In the genomic region with DNA sequence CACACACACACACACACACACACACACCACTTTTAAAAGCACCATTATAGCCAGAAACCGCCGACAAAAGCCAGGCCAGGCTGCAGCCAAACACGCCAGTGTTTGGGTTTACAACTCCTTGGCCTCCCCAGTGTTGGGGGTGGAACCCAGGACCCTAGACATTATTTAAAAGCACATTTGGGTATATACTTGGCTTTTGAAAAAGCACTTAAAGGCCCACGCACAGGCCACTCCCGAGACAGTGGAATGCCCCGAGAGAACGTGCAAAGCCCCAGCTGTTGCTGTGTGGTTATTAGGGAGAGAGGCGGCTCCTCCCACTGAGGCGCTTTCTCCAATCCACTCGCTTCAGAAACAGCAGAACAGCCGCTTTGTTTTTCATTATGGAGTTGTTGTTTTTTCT, we compare ENCODE assay signal across 9 cellular contexts. TPM values are rescaled to one million over a fixed set of nuclear protein-coding genes. Genes with fewer than 3 reads are reported as not detected.
DNase-seq lines count a peak whose midpoint lies in the region; ATAC-seq and TF ChIP-seq lines count a peak whose summit lies in the region.
"Had no signal": no experiment of that assay in that cellular context is flagged by ENCODE, and none has a peak within 500 bp of the region (broad histone marks: within the 10 kb centered on the region; RNA-seq: fewer than 3 reads in every experiment).

No MANE protein-coding gene starts in this region.

- DNase-seq in GM03348 (ENCODE audit: low spot score): peak; percentile 94
- peak; percentile 57 to 73 for DNase-seq in cardiac fibroblast (ENCODE audit: low read depth in 2 of 2)
- DNase-seq in iPS-NIHi11 (ENCODE audit: low spot score): peak; percentile 24
- peak; percentile 30 for DNase-seq in skeletal muscle cell (ENCODE audit: low read depth)
- no peak for DNase-seq in left colon
- DNase-seq in DMS153 treated with DMSO at 0.1 percent for 48 hours (lab: John Stamatoyannopoulos, UW; ENCODE audit: unreplicated experiment): no peak
- DNase-seq in CD14-positive monocyte (ENCODE audit: low spot score): no peak
- DNase-seq: NCI-H510A had no signal

- intact Hi-C loops in left colon (cut with DNase I, micrococcal nuclease) (no loop called here), CD14-positive monocyte (cut with micrococcal nuclease) (no loop called here)

- H3K9me3 Mint-ChIP-seq in CD14-positive monocyte: peaks cover 0 to 1% (median 0%) of the 10 kb centered on the region in 7 donors

- H3K4me3 ChIP-seq in cardiac fibroblast (replicated peaks in 1 of 2; ENCODE audit: low read depth in 2 of 2, low read length in 2 of 2) (no peak overlapping the region), skeletal muscle cell (ENCODE audit: low read depth, low read length) (peak overlapping the region; percentile 27)

- no peak for TF ChIP-seq CTCF in cardiac fibroblast (IDR thresholded peaks at IDR 0.05; ENCODE audit: low read depth, low read length)
- no peak for TF ChIP-seq CTCF in CD14-positive monocyte (IDR thresholded peaks at IDR 0.05)

- H3K27me3 Mint-ChIP-seq in CD14-positive monocyte (ENCODE audit: low read depth in 3 of 3): peaks cover 0 to 3% (median 1%) of the 10 kb centered on the region in 3 donors

- no peak overlapping the region for H3K4me3 Mint-ChIP-seq in CD14-positive monocyte

- no peak for ATAC-seq in left colon
- no peak for ATAC-seq in HG03342 (IDR thresholded peaks at IDR 0.05; ENCODE audit: unreplicated experiment)

- H3K27ac Mint-ChIP-seq in CD14-positive monocyte: no peak overlapping the region

- H3K36me3 Mint-ChIP-seq in CD14-positive monocyte: no peaks in the 10 kb centered on the region

- H3K4me1 Mint-ChIP-seq in CD14-positive monocyte: no peaks in the 10 kb centered on the region

RNA-seq across cellular contexts. Expression of gene GGACT, which starts 38.2 kb away (rescaled TPM):
- total RNA-seq in left colon: 1 to 10 TPM; 8.3 to 9.8 TPM
- polyA plus RNA-seq in CD14-positive monocyte: 1 to 10 TPM; 6.5 to 8.3 TPM

Comparison
In these comparisons a context has a peak if more than half of its experiments do, and no peak if none do; other contexts are left out.
1. DNase-seq: peak in GM03348 (single experiment), cardiac fibroblast (2 of 2), iPS-NIHi11 (single experiment) and skeletal muscle cell (single experiment); none in left colon (0 of 2), DMS153 treated with DMSO at 0.1 percent for 48 hours (single experiment) and CD14-positive monocyte (single experiment).